1 cellular context compared by ENCODE assay signal in genomic region chr5:135019314-135019713, GRCh38.
A peak's percentile ranks its signal among the peaks of the same experiment; 100 is the strongest.
TF ChIP-seq lines count a peak whose summit lies in the region.

No MANE protein-coding gene starts in this region.

TF ChIP-seq in HepG2, 621 proteins besides CTCF, POLR2A, EP300 and RAD21:
- TF ChIP-seq STAG1 (CRISPR knock-in tag; IDR thresholded peaks at IDR 0.05) (peak; percentile 65), SUZ12 (IDR thresholded peaks at IDR 0.05; ENCODE audit: low read depth, low read length) (no peak)
TF ChIP-seq in HepG2: peak in this region for 1.
